8 cellular contexts compared by ENCODE assay signal in genomic region chr3:48435774-48436476, GRCh38. TPM values are rescaled to one million over a fixed set of nuclear protein-coding genes. Genes with fewer than 3 reads are reported as not detected.
DNase-seq lines count a peak whose midpoint lies in the region; ATAC-seq and TF ChIP-seq lines count a peak whose summit lies in the region.

No MANE protein-coding gene starts in this region.

- H3K4me1 ChIP-seq in right lobe of liver = peaks cover 0 to 18% (median 6%) of the 10 kb centered on the region in 4 donors

- WGBS in right lobe of liver (ENCODE audit: insufficient coverage, low coverage, low lambda C conversion rate, missing lambda C conversion rate) = 17% methylated on average over 6 of the region's 7 CpGs

- TF ChIP-seq POLR2A in right lobe of liver (IDR thresholded peaks at IDR 0.05) = no peak

- ATAC-seq in right lobe of liver (peak; percentile 70 to 78 (median 74)), GM18909 (IDR thresholded peaks at IDR 0.05; ENCODE audit: poor library complexity, unreplicated experiment) (no peak)

- H3K27ac ChIP-seq in dorsolateral prefrontal cortex (peak overlapping the region in 34 of 59 donors; percentile 3 to 73 (median 46)), right lobe of liver (no peak overlapping the region)

- H3K36me3 ChIP-seq in right lobe of liver = peaks cover 0 to 14% (median 0%) of the 10 kb centered on the region in 4 donors

- no peaks in the 10 kb centered on the region for H3K9me3 ChIP-seq in right lobe of liver

- no peak overlapping the region for H3K4me3 ChIP-seq in dorsolateral prefrontal cortex
- no peak overlapping the region for H3K4me3 ChIP-seq in right lobe of liver

- TF ChIP-seq CTCF in dorsolateral prefrontal cortex (IDR thresholded peaks at IDR 0.05 in 54 of 56, conservative IDR thresholded peaks at IDR 0.05 in 2 of 56; ENCODE audit: low read depth in 1 of 56, partially characterized antibody in 56 of 56) (peak; percentile 97 to 100 (median 100)), right lobe of liver (IDR thresholded peaks at IDR 0.05) (peak; percentile 99 to 100 (median 99))

- DNase-seq in Ammon's horn (ENCODE audit: low spot score) (peak; percentile 95), H4 (ENCODE audit: low spot score) (peak; percentile 65), NCI-H69 (lab: John Stamatoyannopoulos, UW) (peak; percentile 73), dorsolateral prefrontal cortex (peak; percentile 85 to 93 (median 90)), right lobe of liver (peak; percentile 83 to 87 (median 86))
- DNase-seq in activated CD4-positive, alpha-beta T cell treated with anti-CD3 and anti-CD28 coated beads, Interleukin-2, amount 50 U/mL, for 1 hour = peak; percentile 85
- DNase-seq in stimulated activated CD4-positive, alpha-beta T cell treated with anti-CD3 and anti-CD28 coated beads, Interleukin-4, amount 100 ng/mL, for 48 hours (ENCODE audit: low read depth in 2 of 2) = peak; percentile 76 to 82

- intact Hi-C loops in dorsolateral prefrontal cortex (cut with DNase I) (loop anchor here (1.0 to 5.0 kb wide), 6 partner anchors 29 to 204 kb away; partner anchors contain the start of gene NME6 (in 1 of the 2)), right lobe of liver (cut with DNase I) (loop anchor here (5.0 kb wide), 2 partner anchors 39 to 164 kb away; no protein-coding TSS in a partner anchor)

- H3K27me3 ChIP-seq in dorsolateral prefrontal cortex = no peaks in the 10 kb centered on the region
- H3K27me3 ChIP-seq in right lobe of liver = no peaks in the 10 kb centered on the region

RNA-seq across cellular contexts. Expression of gene CCDC51, which starts 4.0 kb away (rescaled TPM):
- 23.3 and 28.6 TPM in 2 replicates for total RNA-seq in H4 (2014; rRNA removed; shearing (Covaris generic))
- total RNA-seq in dorsolateral prefrontal cortex = 10 to 100 TPM in 60 of 120 experiments, 1 to 10 TPM in 60; 5.5 to 17.7 (median 10.0) TPM
- total RNA-seq in right lobe of liver = 10 to 100 TPM in 2 of 6 experiments, 1 to 10 TPM in 4; 5.9 to 16.0 (median 8.1) TPM

RNA-seq across cellular contexts. Expression of gene TMA7, which starts 4.1 kb away (rescaled TPM):
- total RNA-seq in H4 (2014; rRNA removed; shearing (Covaris generic)) = 502 and 627 TPM in 2 replicates
- total RNA-seq in dorsolateral prefrontal cortex (100 to 1,000 TPM; 127 to 251 (median 193) TPM), right lobe of liver (100 to 1,000 TPM in 2 of 6 experiments, 10 to 100 TPM in 4; 64.8 to 182 (median 80.1) TPM)

RNA-seq across cellular contexts. Expression of gene PLXNB1, which starts 6.0 kb away (rescaled TPM):
- total RNA-seq in H4 (2014; rRNA removed; shearing (Covaris generic)) = 4.3 and 9.6 TPM in 2 replicates
- total RNA-seq in dorsolateral prefrontal cortex (100 to 1,000 TPM in 116 of 120 experiments, 10 to 100 TPM in 4; 88.5 to 492 (median 177) TPM), right lobe of liver (100 to 1,000 TPM in 2 of 6 experiments, 10 to 100 TPM in 4; 65.9 to 132 (median 86.5) TPM)

RNA-seq across cellular contexts. Expression of gene ATRIP, which starts 10.6 kb away (rescaled TPM):
- total RNA-seq in H4 (2014; rRNA removed; shearing (Covaris generic)) = 5.3 and 5.7 TPM in 2 replicates
- total RNA-seq in dorsolateral prefrontal cortex (10 to 100 TPM in 5 of 120 experiments, 1 to 10 TPM in 115; 3.5 to 10.4 (median 6.0) TPM), right lobe of liver (1 to 10 TPM; 2.4 to 4.5 (median 3.2) TPM)

Comparison
In these comparisons a context has a peak if more than half of its experiments do, and no peak if none do; other contexts are left out.
1. H3K27ac ChIP-seq: peak in dorsolateral prefrontal cortex (34 of 59); none in right lobe of liver (0 of 3).
2. Peak in every context shown above with its lines, with median percentiles within 50 percentile points of each other: DNase-seq.